Comparison of ENCODE assay signal across 37 cellular contexts in the genomic region with DNA sequence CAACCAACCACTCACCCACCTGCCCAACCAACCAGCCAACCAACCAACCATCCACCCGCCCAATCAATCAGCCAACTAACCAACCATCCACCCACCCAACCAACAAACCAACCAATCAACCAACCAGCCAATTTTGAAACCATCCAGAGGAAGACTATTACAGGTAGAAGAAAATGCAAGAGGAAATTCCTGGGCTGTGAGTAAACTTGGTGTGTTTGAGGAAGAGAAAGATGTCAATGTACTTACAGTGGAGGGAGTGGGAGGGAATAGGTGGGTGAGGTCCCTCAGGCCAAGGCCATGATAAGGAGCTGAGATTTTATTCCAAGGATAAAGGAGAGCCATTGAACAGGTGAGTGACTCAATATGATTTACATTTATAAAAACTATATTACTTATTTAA. TPM values are rescaled to one million over a fixed set of nuclear protein-coding genes. Genes with fewer than 3 reads are reported as not detected.
"Had no signal": no experiment of that assay in that cellular context is flagged by ENCODE, and none has a peak within 500 bp of the region (broad histone marks: within the 10 kb centered on the region; RNA-seq: fewer than 3 reads in every experiment).

No MANE protein-coding gene starts in this region.

- H3K4me1 Mint-ChIP-seq: activated B cell treated with CpG ODN at 0.5 μM for 24 hours; activated naive CD8-positive, alpha-beta T cell treated with anti-CD3 and anti-CD28 coated beads for 36 hours; activated naive CD8-positive, alpha-beta T cell treated with anti-CD3 and anti-CD28 coated beads, Interleukin-2, amount 50 U/mL, for 24 hours had no signal

- H3K27me3 Mint-ChIP-seq: activated B cell treated with CpG ODN at 0.5 μM for 24 hours; activated naive CD8-positive, alpha-beta T cell treated with anti-CD3 and anti-CD28 coated beads, Interleukin-2, amount 50 U/mL, for 24 hours had no signal

- H3K27ac ChIP-seq: adrenal gland, body of pancreas, cardiac muscle cell, colonic mucosa, esophagus muscularis mucosa, foreskin keratinocyte, gastrocnemius medialis, heart right ventricle, WERI-Rb-1 had no signal

- H3K4me1 ChIP-seq: adrenal gland, body of pancreas, colonic mucosa, esophagus muscularis mucosa, gastrocnemius medialis had no signal

- H3K4me3 ChIP-seq: adrenal gland, body of pancreas, cardiac muscle cell, colonic mucosa, esophagus muscularis mucosa, gastrocnemius medialis, heart right ventricle had no signal

- H3K27me3 ChIP-seq: adrenal gland, body of pancreas, cardiac muscle cell, colonic mucosa, esophagus muscularis mucosa, foreskin keratinocyte, gastrocnemius medialis, heart right ventricle had no signal

- ATAC-seq: activated CD4-positive, CD25-positive, alpha-beta regulatory T cell treated with anti-CD3 and anti-CD28 coated beads, Interleukin-2, amount 50 U/mL, for 24 hours; activated naive CD8-positive, alpha-beta T cell treated with anti-CD3 and anti-CD28 coated beads, Interleukin-2, amount 50 U/mL, for 24 hours; activated T-cell treated with anti-CD3 and anti-CD28 coated beads, Interleukin-2, amount 50 U/mL, for 72 hours; body of pancreas; foreskin keratinocyte; gastrocnemius medialis; heart right ventricle; T-cell had no signal

- H3K27ac Mint-ChIP-seq: activated B cell treated with CpG ODN at 0.5 μM for 24 hours; activated CD4-positive, alpha-beta memory T cell treated with anti-CD3 and anti-CD28 coated beads, Interleukin-2, amount 10 ng/mL, durations not matched to agents 7 days and 5 days; activated naive CD8-positive, alpha-beta T cell treated with anti-CD3 and anti-CD28 coated beads for 36 hours; activated naive CD8-positive, alpha-beta T cell treated with anti-CD3 and anti-CD28 coated beads, Interleukin-2, amount 50 U/mL, for 24 hours; activated T-cell treated with anti-CD3 and anti-CD28 coated beads, Interleukin-2, amount 50 U/mL, for 24 hours; activated T-cell treated with anti-CD3 and anti-CD28 coated beads, Interleukin-2, amount 50 U/mL, for 72 hours; endodermal cell; T-cell; T-helper 1 cell treated with Interleukin-12 subunit alpha and Interleukin-12 subunit beta and Interleukin-4 antibody, amounts not matched to agents 30 μg/mL and 1 μg/mL, for 36 hours had no signal

- H3K36me3 Mint-ChIP-seq: activated naive CD8-positive, alpha-beta T cell treated with anti-CD3 and anti-CD28 coated beads for 36 hours; T-cell had no signal

- H3K9me3 ChIP-seq: adrenal gland, body of pancreas, colonic mucosa, esophagus muscularis mucosa, gastrocnemius medialis had no signal

- H3K9me3 Mint-ChIP-seq: activated B cell treated with CpG ODN at 0.5 μM for 24 hours; activated CD4-positive, alpha-beta memory T cell treated with anti-CD3 and anti-CD28 coated beads, Interleukin-2, amount 10 ng/mL, durations not matched to agents 7 days and 5 days; activated naive CD8-positive, alpha-beta T cell treated with anti-CD3 and anti-CD28 coated beads for 36 hours; activated T-cell treated with anti-CD3 and anti-CD28 coated beads, Interleukin-2, amount 50 U/mL, for 24 hours; endodermal cell; T-cell; T-helper 1 cell treated with Interleukin-12 subunit alpha and Interleukin-12 subunit beta and Interleukin-4 antibody, amounts not matched to agents 30 μg/mL and 1 μg/mL, for 36 hours had no signal

- H3K4me3 Mint-ChIP-seq: activated B cell treated with CpG ODN at 0.5 μM for 24 hours; activated CD4-positive, alpha-beta memory T cell treated with anti-CD3 and anti-CD28 coated beads, Interleukin-2, amount 10 ng/mL, durations not matched to agents 7 days and 5 days; activated naive CD8-positive, alpha-beta T cell treated with anti-CD3 and anti-CD28 coated beads for 36 hours; activated naive CD8-positive, alpha-beta T cell treated with anti-CD3 and anti-CD28 coated beads, Interleukin-2, amount 50 U/mL, for 24 hours; activated T-cell treated with anti-CD3 and anti-CD28 coated beads, Interleukin-2, amount 50 U/mL, for 24 hours; activated T-cell treated with anti-CD3 and anti-CD28 coated beads, Interleukin-2, amount 50 U/mL, for 72 hours; endodermal cell; T-cell; T-helper 1 cell treated with Interleukin-12 subunit alpha and Interleukin-12 subunit beta and Interleukin-4 antibody, amounts not matched to agents 30 μg/mL and 1 μg/mL, for 36 hours had no signal

- DNase-seq: activated B cell treated with CpG ODN at 0.5 μM for 24 hours; activated CD4-positive, alpha-beta memory T cell treated with anti-CD3 and anti-CD28 coated beads, Interleukin-2, amount 10 ng/mL, durations not matched to agents 7 days and 5 days; activated CD4-positive, alpha-beta T cell treated with anti-CD3 and anti-CD28 coated beads for 48 hours; activated CD4-positive, alpha-beta T cell treated with anti-CD3 and anti-CD28 coated beads, Interleukin-2, amount 50 U/mL, for 4 hours; activated CD8-positive, alpha-beta memory T cell treated with anti-CD3 and anti-CD28 coated beads, Interleukin-2, amount 50 U/mL, for 48 hours; activated gamma-delta T cell; activated naive CD4-positive, alpha-beta T cell; activated naive CD4-positive, alpha-beta T cell treated with anti-CD3 and anti-CD28 coated beads, Interleukin-2, amount 50 U/mL, for 16 hours; activated naive CD8-positive, alpha-beta T cell treated with anti-CD3 and anti-CD28 coated beads for 36 hours; activated naive CD8-positive, alpha-beta T cell treated with anti-CD3 and anti-CD28 coated beads, Interleukin-2, amount 50 U/mL, for 24 hours; activated T-cell treated with anti-CD3 and anti-CD28 coated beads for 4 hours; activated T-cell treated with anti-CD3 and anti-CD28 coated beads, Interleukin-2, amount 50 U/mL, for 24 hours; activated T-cell treated with anti-CD3 and anti-CD28 coated beads, Interleukin-2, amount 50 U/mL, for 72 hours; adrenal gland; amygdala; aorta; body of pancreas; central memory CD4-positive, alpha-beta T cell; cerebellar nuclear complex; colonic mucosa; effector memory CD4-positive, alpha-beta T cell; endodermal cell; erythroblast; gastrocnemius medialis; glutamatergic neuron; heart right ventricle; SW 1271; T-cell; T1000; WERI-Rb-1 had no signal

- H3K36me3 ChIP-seq: adrenal gland, cardiac muscle cell, colonic mucosa, esophagus muscularis mucosa, gastrocnemius medialis, heart right ventricle, WERI-Rb-1 had no signal

RNA-seq across cellular contexts. Expression of a gene that starts 30.4 kb away (rescaled TPM):
- total RNA-seq: activated B cell treated with CpG ODN at 0.5 μM for 24 hours; activated CD4-positive, alpha-beta memory T cell treated with anti-CD3 and anti-CD28 coated beads, Interleukin-2, amount 10 ng/mL, durations not matched to agents 7 days and 5 days; activated naive CD8-positive, alpha-beta T cell treated with anti-CD3 and anti-CD28 coated beads for 36 hours; activated T-cell treated with anti-CD3 and anti-CD28 coated beads, Interleukin-2, amount 50 U/mL, for 72 hours; adrenal gland; aorta; body of pancreas; cardiac muscle cell; colonic mucosa; dermis microvascular lymphatic vessel endothelial cell; endodermal cell; esophagus muscularis mucosa; foreskin keratinocyte; gastrocnemius medialis; heart right ventricle; T-cell; T-helper 2 cell treated with Interferon-gamma antibody and Interleukin-4, amounts not matched to agents 100 ng/mL and 5 ng/mL, for 36 hours had no signal
- polyA plus RNA-seq: adrenal gland, aorta, cardiac muscle cell, foreskin keratinocyte, heart right ventricle had no signal
